1 cellular context compared by ENCODE assay signal in the genomic region with DNA sequence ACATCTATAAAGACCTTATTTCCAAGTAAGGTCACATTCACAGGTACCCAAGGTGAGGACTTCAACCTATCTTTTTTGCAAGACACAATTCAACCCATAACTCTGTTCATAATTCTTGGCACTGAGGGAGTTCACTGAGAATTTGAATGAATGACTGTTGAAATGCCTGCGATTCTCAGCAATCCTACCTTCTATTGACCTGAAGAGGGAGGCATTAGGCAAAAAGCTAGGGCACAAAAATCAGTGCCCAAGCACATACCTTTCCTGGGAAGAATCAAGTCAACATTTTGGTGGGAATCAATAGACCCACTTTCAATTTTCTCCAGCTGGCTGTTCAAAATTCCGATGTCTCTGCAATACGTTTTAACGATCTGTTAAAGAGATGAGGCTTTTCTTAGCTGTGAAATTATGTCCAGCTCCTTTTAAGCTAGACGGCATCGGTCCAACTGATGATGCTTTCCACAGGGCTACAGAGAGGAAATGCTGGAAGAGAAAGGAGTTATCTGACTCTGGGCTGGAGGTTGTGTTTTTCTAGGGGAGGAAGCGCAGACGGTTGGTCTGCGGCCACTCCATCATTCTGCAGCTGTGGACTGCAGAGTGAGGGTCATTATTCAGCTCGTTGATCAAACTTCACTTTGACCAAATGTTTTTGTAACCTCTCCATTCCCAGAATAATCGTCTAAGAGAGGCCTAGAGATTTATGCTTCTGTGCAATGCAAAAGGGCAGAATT.
A peak's percentile ranks its signal among the peaks of the same experiment; 100 is the strongest.
TF ChIP-seq lines count a peak whose summit lies in the region.

No MANE protein-coding gene starts in this region.

TF ChIP-seq in HepG2, 621 proteins besides CTCF, POLR2A, EP300 and RAD21:
- TF ChIP-seq ZNF777 (CRISPR knock-in tag; IDR thresholded peaks at IDR 0.05) (no peak), STAG1 (CRISPR knock-in tag; IDR thresholded peaks at IDR 0.05) (peak; percentile 22; the same call in 1 of the 2 replicates)
